In the genomic region with DNA sequence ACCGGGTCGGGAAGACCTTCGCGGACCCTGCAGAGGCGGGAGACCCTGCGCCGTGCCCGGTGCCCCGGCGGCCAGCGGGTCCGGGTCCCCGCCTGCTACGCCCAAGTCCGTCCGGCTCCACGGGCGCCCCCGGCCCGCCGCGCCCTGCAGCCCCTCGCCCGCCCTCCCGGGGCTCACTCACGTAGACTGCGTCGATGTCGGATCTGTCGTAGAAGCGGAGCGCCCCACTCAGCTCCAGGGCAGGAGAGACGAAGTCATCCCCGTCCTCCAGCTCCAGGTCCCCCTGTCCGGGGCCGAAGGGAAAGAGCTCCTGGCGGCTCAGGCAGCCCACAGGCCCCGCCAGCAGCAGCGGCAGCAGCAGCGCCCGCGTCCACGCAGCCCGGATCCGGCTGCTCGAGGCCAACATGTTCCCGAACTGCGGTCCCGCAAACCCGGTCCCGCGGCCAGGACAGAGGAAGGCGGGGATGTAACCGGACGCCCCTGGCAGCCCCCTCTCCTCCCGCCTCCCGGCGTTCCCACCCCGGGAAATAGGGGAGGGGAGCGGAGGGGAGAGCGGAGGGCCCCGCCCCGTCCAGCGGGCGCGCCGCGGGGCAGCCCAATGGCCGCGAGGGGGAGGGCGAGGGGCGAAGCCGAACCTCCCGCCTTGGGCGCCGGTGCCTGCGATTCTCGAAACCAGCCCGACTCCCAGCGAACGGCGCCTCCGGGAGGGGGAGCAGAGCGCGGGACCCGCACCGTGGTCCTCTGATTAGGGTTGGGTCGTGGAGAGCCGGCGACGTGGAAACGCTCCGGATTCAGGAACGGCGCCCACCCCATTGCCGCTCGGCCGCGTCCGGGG, we compare ENCODE assay signal across 1 cellular context.
TF ChIP-seq lines count a peak whose summit lies in the region.

A gene with protein sequence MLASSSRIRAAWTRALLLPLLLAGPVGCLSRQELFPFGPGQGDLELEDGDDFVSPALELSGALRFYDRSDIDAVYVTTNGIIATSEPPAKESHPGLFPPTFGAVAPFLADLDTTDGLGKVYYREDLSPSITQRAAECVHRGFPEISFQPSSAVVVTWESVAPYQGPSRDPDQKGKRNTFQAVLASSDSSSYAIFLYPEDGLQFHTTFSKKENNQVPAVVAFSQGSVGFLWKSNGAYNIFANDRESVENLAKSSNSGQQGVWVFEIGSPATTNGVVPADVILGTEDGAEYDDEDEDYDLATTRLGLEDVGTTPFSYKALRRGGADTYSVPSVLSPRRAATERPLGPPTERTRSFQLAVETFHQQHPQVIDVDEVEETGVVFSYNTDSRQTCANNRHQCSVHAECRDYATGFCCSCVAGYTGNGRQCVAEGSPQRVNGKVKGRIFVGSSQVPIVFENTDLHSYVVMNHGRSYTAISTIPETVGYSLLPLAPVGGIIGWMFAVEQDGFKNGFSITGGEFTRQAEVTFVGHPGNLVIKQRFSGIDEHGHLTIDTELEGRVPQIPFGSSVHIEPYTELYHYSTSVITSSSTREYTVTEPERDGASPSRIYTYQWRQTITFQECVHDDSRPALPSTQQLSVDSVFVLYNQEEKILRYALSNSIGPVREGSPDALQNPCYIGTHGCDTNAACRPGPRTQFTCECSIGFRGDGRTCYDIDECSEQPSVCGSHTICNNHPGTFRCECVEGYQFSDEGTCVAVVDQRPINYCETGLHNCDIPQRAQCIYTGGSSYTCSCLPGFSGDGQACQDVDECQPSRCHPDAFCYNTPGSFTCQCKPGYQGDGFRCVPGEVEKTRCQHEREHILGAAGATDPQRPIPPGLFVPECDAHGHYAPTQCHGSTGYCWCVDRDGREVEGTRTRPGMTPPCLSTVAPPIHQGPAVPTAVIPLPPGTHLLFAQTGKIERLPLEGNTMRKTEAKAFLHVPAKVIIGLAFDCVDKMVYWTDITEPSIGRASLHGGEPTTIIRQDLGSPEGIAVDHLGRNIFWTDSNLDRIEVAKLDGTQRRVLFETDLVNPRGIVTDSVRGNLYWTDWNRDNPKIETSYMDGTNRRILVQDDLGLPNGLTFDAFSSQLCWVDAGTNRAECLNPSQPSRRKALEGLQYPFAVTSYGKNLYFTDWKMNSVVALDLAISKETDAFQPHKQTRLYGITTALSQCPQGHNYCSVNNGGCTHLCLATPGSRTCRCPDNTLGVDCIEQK (minus strand): TSS at position 417 of the 835 bp plus-strand sequence. CDS start 11 bp downstream, at position 406.

TF ChIP-seq in HepG2, 621 proteins besides CTCF, POLR2A, EP300 and RAD21 (continued from another document and continues in another):
- no peak for TF ChIP-seq HMGXB3 (CRISPR knock-in tag; IDR thresholded peaks at IDR 0.05; ENCODE audit: borderline replicate concordance)
- no peak for TF ChIP-seq GABPA (IDR thresholded peaks at IDR 0.05; ENCODE audit: low read depth, low read length)
- no peak for TF ChIP-seq GABPA (CRISPR knock-in tag; IDR thresholded peaks at IDR 0.05; ENCODE audit: low read depth)
- TF ChIP-seq ZSCAN31 (CRISPR knock-in tag; IDR thresholded peaks at IDR 0.05; ENCODE audit: low read depth): no peak; the same call in none of the 2 replicates
- TF ChIP-seq, protein P1, sequence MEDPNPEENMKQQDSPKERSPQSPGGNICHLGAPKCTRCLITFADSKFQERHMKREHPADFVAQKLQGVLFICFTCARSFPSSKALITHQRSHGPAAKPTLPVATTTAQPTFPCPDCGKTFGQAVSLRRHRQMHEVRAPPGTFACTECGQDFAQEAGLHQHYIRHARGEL (CRISPR knock-in tag; IDR thresholded peaks at IDR 0.05): no peak
- TF ChIP-seq, protein P2, sequence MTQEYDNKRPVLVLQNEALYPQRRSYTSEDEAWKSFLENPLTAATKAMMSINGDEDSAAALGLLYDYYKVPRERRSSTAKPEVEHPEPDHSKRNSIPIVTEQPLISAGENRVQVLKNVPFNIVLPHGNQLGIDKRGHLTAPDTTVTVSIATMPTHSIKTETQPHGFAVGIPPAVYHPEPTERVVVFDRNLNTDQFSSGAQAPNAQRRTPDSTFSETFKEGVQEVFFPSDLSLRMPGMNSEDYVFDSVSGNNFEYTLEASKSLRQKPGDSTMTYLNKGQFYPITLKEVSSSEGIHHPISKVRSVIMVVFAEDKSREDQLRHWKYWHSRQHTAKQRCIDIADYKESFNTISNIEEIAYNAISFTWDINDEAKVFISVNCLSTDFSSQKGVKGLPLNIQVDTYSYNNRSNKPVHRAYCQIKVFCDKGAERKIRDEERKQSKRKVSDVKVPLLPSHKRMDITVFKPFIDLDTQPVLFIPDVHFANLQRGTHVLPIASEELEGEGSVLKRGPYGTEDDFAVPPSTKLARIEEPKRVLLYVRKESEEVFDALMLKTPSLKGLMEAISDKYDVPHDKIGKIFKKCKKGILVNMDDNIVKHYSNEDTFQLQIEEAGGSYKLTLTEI (CRISPR knock-in tag; conservative IDR thresholded peaks at IDR 0.05): no peak
- peak; percentile 43; the same call in 1 of the 2 replicates for TF ChIP-seq HOXA5 (CRISPR knock-in tag; IDR thresholded peaks at IDR 0.05)
- TF ChIP-seq ZNF263 (CRISPR knock-in tag; IDR thresholded peaks at IDR 0.05): peak; percentile 78
- TF ChIP-seq FOXP4 (CRISPR knock-in tag; IDR thresholded peaks at IDR 0.05): peak; percentile 43
- TF ChIP-seq ZNF850 (CRISPR knock-in tag; conservative IDR thresholded peaks at IDR 0.05): peak; percentile 83; the same call in 1 of the 2 replicates
- TF ChIP-seq HOXA9 (CRISPR knock-in tag; IDR thresholded peaks at IDR 0.05; ENCODE audit: borderline replicate concordance): no peak; the same call in 1 of the 2 replicates
- TF ChIP-seq SPEN (CRISPR knock-in tag; IDR thresholded peaks at IDR 0.05; ENCODE audit: low read depth): peak; percentile 76
- peak; percentile 81 for TF ChIP-seq TAF1 (CRISPR knock-in tag; IDR thresholded peaks at IDR 0.05)
- TF ChIP-seq ZNF672 (CRISPR knock-in tag; IDR thresholded peaks at IDR 0.05): no peak
- TF ChIP-seq ZNF17 (CRISPR knock-in tag; IDR thresholded peaks at IDR 0.05): no peak
- no peak for TF ChIP-seq SIN3B (IDR thresholded peaks at IDR 0.05; ENCODE audit: low read length)
- no peak for TF ChIP-seq MTA3 (CRISPR knock-in tag; IDR thresholded peaks at IDR 0.05)
- TF ChIP-seq ZZZ3 (CRISPR knock-in tag; IDR thresholded peaks at IDR 0.05; ENCODE audit: borderline replicate concordance): no peak
- TF ChIP-seq ZNF777 (CRISPR knock-in tag; IDR thresholded peaks at IDR 0.05): no peak; the same call in 1 of the 2 replicates
- no peak; the same call in 1 of the 2 replicates for TF ChIP-seq ISX (CRISPR knock-in tag; conservative IDR thresholded peaks at IDR 0.05)
- TF ChIP-seq ZNF629 (CRISPR knock-in tag; conservative IDR thresholded peaks at IDR 0.05): no peak
- TF ChIP-seq ZFX (CRISPR knock-in tag; IDR thresholded peaks at IDR 0.05; ENCODE audit: low read depth): no peak; the same call in 1 of the 2 replicates
- no peak for TF ChIP-seq ZSCAN20 (CRISPR knock-in tag; IDR thresholded peaks at IDR 0.05; ENCODE audit: borderline replicate concordance)
- no peak for TF ChIP-seq ZNF543 (CRISPR knock-in tag; IDR thresholded peaks at IDR 0.05)
- TF ChIP-seq SRY (CRISPR knock-in tag; IDR thresholded peaks at IDR 0.05): no peak; the same call in 1 of the 2 replicates
- peak; percentile 32 for TF ChIP-seq XRCC5 (optimal IDR thresholded peaks at IDR 0.05; ENCODE audit: low read length)
- TF ChIP-seq JUND (CRISPR knock-in tag; IDR thresholded peaks at IDR 0.05): no peak
- TF ChIP-seq, protein P3, sequence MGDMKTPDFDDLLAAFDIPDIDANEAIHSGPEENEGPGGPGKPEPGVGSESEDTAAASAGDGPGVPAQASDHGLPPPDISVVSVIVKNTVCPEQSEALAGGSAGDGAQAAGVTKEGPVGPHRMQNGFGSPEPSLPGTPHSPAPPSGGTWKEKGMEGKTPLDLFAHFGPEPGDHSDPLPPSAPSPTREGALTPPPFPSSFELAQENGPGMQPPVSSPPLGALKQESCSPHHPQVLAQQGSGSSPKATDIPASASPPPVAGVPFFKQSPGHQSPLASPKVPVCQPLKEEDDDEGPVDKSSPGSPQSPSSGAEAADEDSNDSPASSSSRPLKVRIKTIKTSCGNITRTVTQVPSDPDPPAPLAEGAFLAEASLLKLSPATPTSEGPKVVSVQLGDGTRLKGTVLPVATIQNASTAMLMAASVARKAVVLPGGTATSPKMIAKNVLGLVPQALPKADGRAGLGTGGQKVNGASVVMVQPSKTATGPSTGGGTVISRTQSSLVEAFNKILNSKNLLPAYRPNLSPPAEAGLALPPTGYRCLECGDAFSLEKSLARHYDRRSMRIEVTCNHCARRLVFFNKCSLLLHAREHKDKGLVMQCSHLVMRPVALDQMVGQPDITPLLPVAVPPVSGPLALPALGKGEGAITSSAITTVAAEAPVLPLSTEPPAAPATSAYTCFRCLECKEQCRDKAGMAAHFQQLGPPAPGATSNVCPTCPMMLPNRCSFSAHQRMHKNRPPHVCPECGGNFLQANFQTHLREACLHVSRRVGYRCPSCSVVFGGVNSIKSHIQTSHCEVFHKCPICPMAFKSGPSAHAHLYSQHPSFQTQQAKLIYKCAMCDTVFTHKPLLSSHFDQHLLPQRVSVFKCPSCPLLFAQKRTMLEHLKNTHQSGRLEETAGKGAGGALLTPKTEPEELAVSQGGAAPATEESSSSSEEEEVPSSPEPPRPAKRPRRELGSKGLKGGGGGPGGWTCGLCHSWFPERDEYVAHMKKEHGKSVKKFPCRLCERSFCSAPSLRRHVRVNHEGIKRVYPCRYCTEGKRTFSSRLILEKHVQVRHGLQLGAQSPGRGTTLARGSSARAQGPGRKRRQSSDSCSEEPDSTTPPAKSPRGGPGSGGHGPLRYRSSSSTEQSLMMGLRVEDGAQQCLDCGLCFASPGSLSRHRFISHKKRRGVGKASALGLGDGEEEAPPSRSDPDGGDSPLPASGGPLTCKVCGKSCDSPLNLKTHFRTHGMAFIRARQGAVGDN (CRISPR knock-in tag; IDR thresholded peaks at IDR 0.05): peak; percentile 72
- peak; percentile 67 for TF ChIP-seq ZNF331 (CRISPR knock-in tag; IDR thresholded peaks at IDR 0.05)
- no peak for TF ChIP-seq ZNF703 (CRISPR knock-in tag; IDR thresholded peaks at IDR 0.05; ENCODE audit: borderline replicate concordance)
- TF ChIP-seq DZIP1 (CRISPR knock-in tag; IDR thresholded peaks at IDR 0.05): no peak
- TF ChIP-seq FOSL2 (CRISPR knock-in tag; IDR thresholded peaks at IDR 0.05): peak; percentile 88
- TF ChIP-seq FOXK2 (IDR thresholded peaks at IDR 0.05): no peak
- peak; percentile 30 for TF ChIP-seq TEAD3 (CRISPR knock-in tag; optimal IDR thresholded peaks at IDR 0.05; ENCODE audit: borderline replicate concordance)
- TF ChIP-seq HOXD1 (CRISPR knock-in tag; IDR thresholded peaks at IDR 0.05): 0 out of 2 replicates have a peak, but pooled peaks have one; percentile 25
- peak; percentile 75; the same call in 1 of the 2 replicates for TF ChIP-seq SIX1 (CRISPR knock-in tag; IDR thresholded peaks at IDR 0.05; ENCODE audit: borderline replicate concordance)
- TF ChIP-seq RBM39 (IDR thresholded peaks at IDR 0.05; ENCODE audit: low read depth, low read length, poor library complexity, severe bottlenecking): no peak
- peak; percentile 25; the same call in 1 of the 2 replicates for TF ChIP-seq ZNF749 (CRISPR knock-in tag; IDR thresholded peaks at IDR 0.05; ENCODE audit: borderline replicate concordance)
